ENCODE assay signal across 1 cellular context in genomic region chr13:109568273-109568900, GRCh38.
TF ChIP-seq lines count a peak whose summit lies in the region.

No MANE protein-coding gene starts in this region.

TF ChIP-seq in H1, 55 proteins besides CTCF, POLR2A, EP300 and RAD21 (continued from another document):
- TF ChIP-seq GTF2F1 (IDR thresholded peaks at IDR 0.05; ENCODE audit: borderline replicate concordance, low read depth, low read length): no peak
- TF ChIP-seq NANOG (IDR thresholded peaks at IDR 0.05; ENCODE audit: insufficient read depth, low read depth, low read length, poor library complexity, severe bottlenecking): no peak
- TF ChIP-seq SAP30 (IDR thresholded peaks at IDR 0.05; ENCODE audit: insufficient read depth, insufficient replicate concordance, low read length): no peak
- TF ChIP-seq CEBPB (IDR thresholded peaks at IDR 0.05; ENCODE audit: low read depth, low read length): no peak
- no peak for TF ChIP-seq KDM1A (IDR thresholded peaks at IDR 0.05; ENCODE audit: borderline replicate concordance, low read length)
- TF ChIP-seq TAF1 (IDR thresholded peaks at IDR 0.05; ENCODE audit: low read depth, low read length): no peak
- no peak for TF ChIP-seq JUN (IDR thresholded peaks at IDR 0.05; ENCODE audit: low read depth, low read length)
- no peak for TF ChIP-seq CTBP2 (IDR thresholded peaks at IDR 0.05; ENCODE audit: borderline replicate concordance, insufficient read depth, insufficient read length, low read length)
- TF ChIP-seq CHD7 (IDR thresholded peaks at IDR 0.05; ENCODE audit: insufficient replicate concordance, low read length): no peak
- TF ChIP-seq POLR2AphosphoS5 (IDR thresholded peaks at IDR 0.05; ENCODE audit: low read depth, low read length): no peak
- TF ChIP-seq ASH2L (IDR thresholded peaks at IDR 0.05; ENCODE audit: low read length): no peak
- TF ChIP-seq ZNF274 (IDR thresholded peaks at IDR 0.05; ENCODE audit: borderline replicate concordance, extremely low read depth, low read length): no peak
- TF ChIP-seq SIRT6 (IDR thresholded peaks at IDR 0.05; ENCODE audit: low read length): no peak
- TF ChIP-seq HDAC6 (IDR thresholded peaks at IDR 0.05; ENCODE audit: low read depth, low read length): no peak
- TF ChIP-seq TBP (IDR thresholded peaks at IDR 0.05; ENCODE audit: low read depth, low read length): no peak
- no peak for TF ChIP-seq BCL11A (IDR thresholded peaks at IDR 0.05; ENCODE audit: low read depth in 2 of 2, low read length in 2 of 2)
- TF ChIP-seq PHF8 (conservative IDR thresholded peaks at IDR 0.05; ENCODE audit: low read depth, low read length): no peak
TF ChIP-seq in H1: peak in this region for 0.
